ENCODE assay signal across 8 cellular contexts in the genomic region with DNA sequence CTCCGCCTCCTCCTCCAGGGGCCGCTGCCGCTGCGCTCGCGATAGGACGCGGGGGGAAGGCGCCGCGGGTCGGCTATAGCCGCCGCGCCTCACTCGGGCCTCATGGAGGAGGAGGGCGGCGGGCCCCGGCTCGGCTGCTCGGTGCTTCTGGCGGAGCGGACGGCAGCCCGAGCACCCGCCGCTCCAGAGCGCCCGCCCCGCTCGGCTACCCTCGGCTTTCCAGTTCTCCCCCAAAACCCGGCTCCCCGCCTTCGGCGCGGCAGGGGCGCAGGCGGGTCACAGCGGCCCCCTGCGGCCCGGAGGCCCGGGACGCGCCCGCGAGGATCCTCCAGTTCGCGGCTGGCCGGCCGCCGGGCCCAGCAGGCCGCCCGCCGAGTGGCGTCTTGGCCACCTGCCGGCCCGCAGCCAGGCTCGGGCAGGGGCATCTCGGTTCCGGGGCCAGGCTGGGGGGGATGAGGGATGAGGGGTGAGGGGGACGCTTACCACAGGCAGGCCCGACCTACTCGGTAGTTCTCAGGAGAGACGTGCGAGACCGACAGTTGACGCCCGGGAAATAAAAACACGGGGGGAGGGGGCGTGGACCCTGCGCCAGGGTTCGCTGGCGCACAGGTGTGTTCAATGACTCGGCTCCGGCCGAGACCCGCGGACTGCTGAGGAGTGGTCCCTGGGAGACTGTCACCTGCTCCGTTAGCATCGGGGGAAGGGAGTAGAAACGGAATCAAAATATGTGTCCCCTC. TPM values are rescaled to one million over a fixed set of nuclear protein-coding genes. Genes with fewer than 3 reads are reported as not detected.
DNase-seq lines count a peak whose midpoint lies in the region; ATAC-seq and TF ChIP-seq lines count a peak whose summit lies in the region.

A gene with protein sequence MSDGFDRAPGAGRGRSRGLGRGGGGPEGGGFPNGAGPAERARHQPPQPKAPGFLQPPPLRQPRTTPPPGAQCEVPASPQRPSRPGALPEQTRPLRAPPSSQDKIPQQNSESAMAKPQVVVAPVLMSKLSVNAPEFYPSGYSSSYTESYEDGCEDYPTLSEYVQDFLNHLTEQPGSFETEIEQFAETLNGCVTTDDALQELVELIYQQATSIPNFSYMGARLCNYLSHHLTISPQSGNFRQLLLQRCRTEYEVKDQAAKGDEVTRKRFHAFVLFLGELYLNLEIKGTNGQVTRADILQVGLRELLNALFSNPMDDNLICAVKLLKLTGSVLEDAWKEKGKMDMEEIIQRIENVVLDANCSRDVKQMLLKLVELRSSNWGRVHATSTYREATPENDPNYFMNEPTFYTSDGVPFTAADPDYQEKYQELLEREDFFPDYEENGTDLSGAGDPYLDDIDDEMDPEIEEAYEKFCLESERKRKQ (minus strand): TSS at position 221 of the 737 bp plus-strand sequence. CDS start 231 bp downstream, outside the sequence.

- peak within 1 kb of the TSS; percentile 95 for H3K4me3 ChIP-seq in NB4 (ENCODE audit: low read depth, low read length)
- peak within 1 kb of the TSS; percentile 98 for H3K4me3 ChIP-seq in adipocyte (ENCODE audit: low read length)
- peak within 1 kb of the TSS; percentile 66 to 95 (median 85) for H3K4me3 ChIP-seq in heart left ventricle
- H3K4me3 ChIP-seq in upper lobe of right lung = peak within 1 kb of the TSS; percentile 74

- peak; percentile 72 for ATAC-seq in HG02588 (IDR thresholded peaks at IDR 0.05; ENCODE audit: unreplicated experiment)
- peak; percentile 8 to 93 (median 86) for ATAC-seq in heart left ventricle
- peak; percentile 95 for ATAC-seq in upper lobe of right lung

- peaks cover 31% of the 10 kb centered on the region for H3K36me3 ChIP-seq in adipocyte (ENCODE audit: control insufficient read depth, insufficient read depth, low read length, severe bottlenecking)
- peaks cover 0 to 31% (median 26%) of the 10 kb centered on the region in 9 donors for H3K36me3 ChIP-seq in heart left ventricle
- H3K36me3 ChIP-seq in upper lobe of right lung = peaks cover 24% of the 10 kb centered on the region

- peak within 1 kb of the TSS; percentile 89 to 99 (median 98) for H3K27ac ChIP-seq in heart left ventricle
- peak within 1 kb of the TSS; percentile 98 for H3K27ac ChIP-seq in upper lobe of right lung

- H3K27me3 ChIP-seq in adipocyte (replicated peaks; ENCODE audit: control insufficient read depth, insufficient read depth, low read length) = no peaks in the 10 kb centered on the region
- H3K27me3 ChIP-seq in heart left ventricle = peaks cover 0 to 4% (median 0%) of the 10 kb centered on the region in 9 donors
- no peaks in the 10 kb centered on the region for H3K27me3 ChIP-seq in upper lobe of right lung

- DNase-seq in NB4 (ENCODE audit: low read depth) (peak; percentile 91), SW480 (ENCODE audit: low spot score) (peak; percentile 80), adipocyte (ENCODE audit: low read depth) (peak; percentile 95), heart left ventricle (peak; percentile 76 to 92 (median 84)), posterior vena cava (ENCODE audit: low spot score) (peak; percentile 95), upper lobe of right lung (peak; percentile 94)

- H3K9ac ChIP-seq in adipocyte (ENCODE audit: low read length) = peak within 1 kb of the TSS; percentile 96

- 2 to 8% (median 2%) methylated on average over 16 to 82 of the region's 82 CpGs for WGBS in heart left ventricle, 4 donors

- intact Hi-C loops in heart left ventricle (cut with DNase I) (loop anchor here (1.0 to 5.0 kb wide), 5 partner anchors 40 to 75 kb away; a partner anchor contains a TSS), posterior vena cava (cut with DNase I) (no loop called here), upper lobe of right lung (cut with DNase I) (no loop called here)

- H3K9me3 ChIP-seq in adipocyte (ENCODE audit: control insufficient read depth, low read length) = no peaks in the 10 kb centered on the region
- H3K9me3 ChIP-seq in heart left ventricle = no peaks in the 10 kb centered on the region
- no peaks in the 10 kb centered on the region for H3K9me3 ChIP-seq in upper lobe of right lung

- H3K4me1 ChIP-seq in adipocyte (ENCODE audit: control insufficient read depth, insufficient read depth, low read length) (peaks cover 55% of the 10 kb centered on the region), heart left ventricle (peaks cover 3 to 47% (median 33%) of the 10 kb centered on the region in 12 donors), upper lobe of right lung (peaks cover 24% of the 10 kb centered on the region)

- TF ChIP-seq POLR2A in NB4 (IDR thresholded peaks at IDR 0.05; ENCODE audit: extremely low read depth, insufficient read length) (peak; percentile 77), heart left ventricle (IDR thresholded peaks at IDR 0.05) (peak in 1 of 2 donors; percentile 44)

- TF ChIP-seq CTCF in GM12873 (IDR thresholded peaks at IDR 0.05; ENCODE audit: insufficient read depth, low read depth, low read length, missing control alignments) (peak; percentile 44), NB4 (IDR thresholded peaks at IDR 0.05; ENCODE audit: low read depth, low read length) (peak; percentile 38), heart left ventricle (IDR thresholded peaks at IDR 0.05) (peak; percentile 50 to 92 (median 76)), upper lobe of right lung (IDR thresholded peaks at IDR 0.05) (peak; percentile 62)

RNA-seq across cellular contexts. Expression of the gene that starts here (rescaled TPM):
- total RNA-seq in heart left ventricle (100 to 1,000 TPM in 8 of 9 donors, 10 to 100 TPM in 1; 99.8 to 173 (median 140) TPM), posterior vena cava (10 to 100 TPM; 65.4 to 81.6 TPM), upper lobe of right lung (82.3 TPM)
- 100 to 1,000 TPM in 1 of 2 donors, 10 to 100 TPM in 1; 84.7 to 112 TPM for polyA plus RNA-seq in heart left ventricle

Comparison
In these comparisons a context has a peak if more than half of its experiments do, and no peak if none do; other contexts are left out.
1. Peak in every context shown above with its lines: DNase-seq, ATAC-seq, H3K4me3 ChIP-seq and H3K27ac ChIP-seq.
2. intact Hi-C loops: an anchor here in heart left ventricle (1.0 to 5.0 kb wide); none called in posterior vena cava and upper lobe of right lung.